In the genomic region with DNA sequence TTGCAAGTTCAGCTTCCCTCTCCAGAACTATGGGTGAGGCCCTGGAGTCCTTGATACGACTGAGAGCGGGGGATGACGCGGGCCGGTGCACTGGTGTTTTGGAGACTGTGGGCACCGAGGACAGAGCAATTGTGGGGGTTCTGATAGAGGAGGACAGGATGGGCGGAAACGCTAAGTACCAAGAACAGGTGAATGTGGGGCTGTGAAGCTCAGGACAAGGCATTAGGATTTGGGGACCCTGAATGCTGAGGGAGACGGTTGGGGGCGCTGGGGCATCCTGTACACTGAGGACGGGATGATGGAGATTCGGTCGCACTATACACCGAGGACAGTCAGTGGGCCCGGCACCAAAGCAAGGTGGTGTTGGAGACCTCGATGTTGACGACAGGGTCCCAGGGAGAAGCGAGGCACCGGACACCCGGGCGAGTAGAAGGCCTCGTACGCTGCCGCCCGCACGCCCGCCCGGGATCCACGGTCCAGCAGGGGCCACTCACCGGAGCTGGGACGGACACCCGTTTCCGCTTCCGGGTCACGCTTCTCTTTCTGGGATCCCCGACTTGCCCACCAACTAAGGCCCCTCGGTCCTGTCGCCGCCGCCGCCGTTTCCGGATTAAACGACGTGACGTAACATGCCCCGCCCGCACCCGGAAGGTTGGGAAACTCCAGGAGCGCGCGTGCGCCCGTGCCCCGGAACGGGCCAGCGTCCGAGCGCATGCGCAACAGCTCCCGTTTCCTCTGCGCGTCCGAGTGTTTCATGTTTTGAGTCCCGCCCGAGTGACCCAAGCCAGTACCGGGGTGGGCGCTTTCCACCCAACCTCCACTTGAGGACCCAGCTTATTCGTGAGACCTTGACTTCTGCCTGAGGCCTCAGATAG, we compare ENCODE assay signal across 8 cellular contexts. TPM values are rescaled to one million over a fixed set of nuclear protein-coding genes. Genes with fewer than 3 reads are reported as not detected.
DNase-seq lines count a peak whose midpoint lies in the region; ATAC-seq and TF ChIP-seq lines count a peak whose summit lies in the region.

Gene CHMP2A, minus strand, starts transcription at position 612 of the 875 bp plus-strand sequence. CDS start 893 bp downstream, outside the sequence.

- peak within 1 kb of the TSS; percentile 36 for H3K18ac ChIP-seq in H9 (ENCODE audit: insufficient read length, low read depth, low read length)

- no peaks in the 10 kb centered on the region for H4K20me1 ChIP-seq in H9 (ENCODE audit: control insufficient read depth, insufficient read depth, insufficient read length)

- peaks cover 24 to 38% of the 10 kb centered on the region in 2 experiments for H3K4me1 Mint-ChIP-seq in H9

- H3K4me1 ChIP-seq in H9 (ENCODE audit: insufficient read depth, low read length): no peaks in the 10 kb centered on the region

- H3K23ac ChIP-seq in H9 (ENCODE audit: insufficient read length, low read depth, low read length): no peak within 1 kb of the TSS

- TF ChIP-seq CTCF in H9 (conservative IDR thresholded peaks at IDR 0.05): no peak

- H3K27me3 Mint-ChIP-seq in H9 (ENCODE audit: low read depth): peaks cover 1% of the 10 kb centered on the region; the same call in 1 of the 2 replicates

- H3K36me3 Mint-ChIP-seq in H9 (ENCODE audit: insufficient read depth in 1 of 3, low read depth in 3 of 3): peaks cover 31 to 70% (median 54%) of the 10 kb centered on the region in 3 experiments; a peak in 6 of 7 replicates

- no peak within 1 kb of the TSS for H2AK5ac ChIP-seq in H9 (ENCODE audit: insufficient read length, low read length)

- no peaks in the 10 kb centered on the region for H3K27me3 ChIP-seq in H9 (ENCODE audit: insufficient read depth, low read length)

- peak; percentile 97 for DNase-seq in COLO829 (ENCODE audit: low spot score)
- DNase-seq in H9: peak; percentile 99
- peak; percentile 96 for DNase-seq in RPMI7951 (ENCODE audit: low read depth)
- DNase-seq in left ventricle myocardium superior: peak; percentile 99
- DNase-seq in renal cortical epithelial cell (ENCODE audit: low read depth): peak; percentile 85
- DNase-seq in SHP77 treated with DMSO at 0.1 percent for 48 hours (lab: John Stamatoyannopoulos, UW): no peak

- H3K79me2 ChIP-seq in H9 (ENCODE audit: insufficient read depth, low read length): peaks cover 8% of the 10 kb centered on the region; the same call in 1 of the 2 replicates

- peak within 1 kb of the TSS; percentile 92 to 99 (median 98) for H3K27ac Mint-ChIP-seq in H9

- H3K9ac ChIP-seq in H9 (ENCODE audit: extremely low read depth, insufficient read length, low read length): peak within 1 kb of the TSS; percentile 83

- no peak within 1 kb of the TSS for H2BK12ac ChIP-seq in H9 (ENCODE audit: insufficient read length, low read depth, low read length)

- intact Hi-C loops in left ventricle myocardium superior (cut with micrococcal nuclease): no loop called here

- H3K56ac ChIP-seq in H9 (ENCODE audit: insufficient read length, low read depth, low read length): no peak within 1 kb of the TSS

- H3K27ac ChIP-seq in H9 (ENCODE audit: insufficient read length, low read depth, low read length): peak within 1 kb of the TSS; percentile 25
- H3K27ac ChIP-seq in adipose tissue (ENCODE audit: low read depth, low read length): peak within 1 kb of the TSS; percentile 90

- no peaks in the 10 kb centered on the region for H3K79me1 ChIP-seq in H9 (ENCODE audit: insufficient read depth, low read depth, low read length, poor library complexity, severe bottlenecking)

- H4K8ac ChIP-seq in H9 (replicated peaks; ENCODE audit: insufficient read length, low read depth, low read length): no peak within 1 kb of the TSS

- no peak within 1 kb of the TSS for H3T11ph ChIP-seq in H9 (ENCODE audit: low read length)

- no peak within 1 kb of the TSS for H2BK5ac ChIP-seq in H9 (ENCODE audit: insufficient read length, low read length)

- peak within 1 kb of the TSS; percentile 74 for H3K14ac ChIP-seq in H9 (ENCODE audit: insufficient read depth, low read length)

- peaks cover 16% of the 10 kb centered on the region for H3K23me2 ChIP-seq in H9 (ENCODE audit: insufficient read length, low read depth, low read length, poor library complexity, severe bottlenecking)

- H3K4ac ChIP-seq in H9 (ENCODE audit: low read depth, low read length): no peak within 1 kb of the TSS

- H4K91ac ChIP-seq in H9 (ENCODE audit: insufficient read length, low read depth, low read length): no peak within 1 kb of the TSS

- no CpG with 5 or more reads among the region's 69 CpGs for WGBS in H9 (ENCODE audit: extremely low coverage, insufficient read length, low lambda C conversion rate)
- 0 to 1% (median 1%) methylated on average over 69 of the region's 69 CpGs for WGBS in adipose tissue, 3 donors

- no peaks in the 10 kb centered on the region; a peak in 2 of 5 replicates for H3K9me3 Mint-ChIP-seq in H9

- no peak within 1 kb of the TSS for H2BK15ac ChIP-seq in H9 (ENCODE audit: low read depth, low read length)

- no peak within 1 kb of the TSS for H2BK20ac ChIP-seq in H9 (ENCODE audit: low read depth, low read length, poor library complexity, severe bottlenecking)

- no peak within 1 kb of the TSS for H4K5ac ChIP-seq in H9 (ENCODE audit: insufficient read length, low read depth, low read length)

- peak; percentile 58 for ATAC-seq in left ventricle myocardium superior
- no peak for ATAC-seq in GM19351 (IDR thresholded peaks at IDR 0.05; ENCODE audit: unreplicated experiment)

- no peaks in the 10 kb centered on the region for H3K9me3 ChIP-seq in H9 (ENCODE audit: control insufficient read depth, low read depth, low read length)

- H3K4me2 ChIP-seq in H9 (ENCODE audit: insufficient read depth, insufficient read length, low read length): peak within 1 kb of the TSS; percentile 89

- peak within 1 kb of the TSS; percentile 96 to 99 for H3K4me3 Mint-ChIP-seq in H9

- no peak within 1 kb of the TSS for H2AFZ ChIP-seq in H9 (ENCODE audit: low read length)

- H2BK120ac ChIP-seq in H9 (ENCODE audit: low read depth, low read length, poor library complexity, severe bottlenecking): no peak within 1 kb of the TSS

RNA-seq across cellular contexts. Expression of gene CHMP2A, which starts in this region (rescaled TPM):
- total RNA-seq in H9 (2021): 105 and 109 TPM in 2 replicates
- 171 and 176 TPM in 2 replicates for total RNA-seq in RPMI7951 (2014; rRNA removed; shearing (Covaris generic))
- polyA plus RNA-seq in adipose tissue: 100 to 1,000 TPM in 2 of 3 donors, 10 to 100 TPM in 1; 96.8 to 196 (median 184) TPM
- 134 TPM for total RNA-seq in left ventricle myocardium superior
- total RNA-seq in renal cortical epithelial cell: 124 and 127 TPM in 2 replicates
